Comparison of ENCODE assay signal across 19 cellular contexts in the genomic region with DNA sequence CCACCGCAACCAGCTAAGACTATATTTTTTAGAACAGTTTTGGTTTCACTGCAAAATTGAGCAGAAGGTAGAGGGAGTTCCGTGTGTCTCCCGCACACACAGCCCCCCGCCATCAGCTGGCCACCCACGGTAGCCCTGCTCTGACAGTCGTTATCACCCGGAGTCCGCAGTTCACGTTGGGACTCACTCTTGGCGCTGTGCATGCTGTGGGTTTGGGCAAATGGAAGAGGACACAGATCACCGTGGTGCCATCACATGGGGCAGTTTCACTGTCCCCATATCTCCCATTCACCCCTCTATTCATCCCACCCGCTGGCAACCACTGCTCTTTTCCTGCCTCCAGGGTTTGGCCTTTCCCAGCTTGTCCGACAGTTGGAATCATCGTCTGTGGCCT. TPM values are rescaled to one million over a fixed set of nuclear protein-coding genes. Genes with fewer than 3 reads are reported as not detected.
DNase-seq lines count a peak whose midpoint lies in the region; ATAC-seq, FAIRE-seq and TF ChIP-seq lines count a peak whose summit lies in the region.
"Had no signal": no experiment of that assay in that cellular context is flagged by ENCODE, and none has a peak within 500 bp of the region (broad histone marks: within the 10 kb centered on the region; RNA-seq: fewer than 3 reads in every experiment).

No MANE protein-coding gene starts in this region.

- H3K36me3 ChIP-seq in astrocyte (ENCODE audit: insufficient read depth, low read length) (no peaks in the 10 kb centered on the region), mesenchymal stem cell (ENCODE audit: control insufficient read depth in 1 of 2, insufficient read depth in 2 of 2, low read depth in 1 of 2, low read length in 2 of 2) (no peaks in the 10 kb centered on the region), spleen (no peaks in the 10 kb centered on the region)

- peaks cover 0 to 5% (median 0%) of the 10 kb centered on the region in 3 experiments; a peak in 2 of 7 replicates for H3K36me3 Mint-ChIP-seq in H9 (ENCODE audit: insufficient read depth in 1 of 3, low read depth in 3 of 3)
- H3K36me3 Mint-ChIP-seq in astrocyte (ENCODE audit: low read depth, unreplicated experiment), result no peaks in the 10 kb centered on the region
- H3K36me3 Mint-ChIP-seq: activated CD4-positive, alpha-beta memory T cell treated with anti-CD3 and anti-CD28 coated beads for 36 hours; IgD-negative memory B cell had no signal

- no peak overlapping the region for H3K4me3 ChIP-seq in astrocyte (ENCODE audit: insufficient read depth, low read depth, low read length)
- no peak overlapping the region for H3K4me3 ChIP-seq in mesenchymal stem cell (ENCODE audit: insufficient read depth in 1 of 2, low read depth in 1 of 2, low read length in 2 of 2)
- no peak overlapping the region for H3K4me3 ChIP-seq in spleen

- H2BK15ac ChIP-seq in H9 (ENCODE audit: low read depth, low read length), result no peak overlapping the region
- peak overlapping the region; percentile 71 for H2BK15ac ChIP-seq in mesenchymal stem cell (ENCODE audit: low read depth, poor library complexity, severe bottlenecking)

- H3K27me3 ChIP-seq in H9 (ENCODE audit: insufficient read depth, low read length), result no peaks in the 10 kb centered on the region
- no peaks in the 10 kb centered on the region for H3K27me3 ChIP-seq in astrocyte (ENCODE audit: insufficient read depth, low read length)
- peaks cover 0 to 8% of the 10 kb centered on the region in 2 experiments for H3K27me3 ChIP-seq in mesenchymal stem cell (ENCODE audit: control insufficient read depth in 1 of 2, insufficient read depth in 1 of 2, low read length in 2 of 2)
- peaks cover 0 to 24% (median 0%) of the 10 kb centered on the region in 7 donors for H3K27me3 ChIP-seq in spleen (replicated peaks in 1 of 7)

- H3K4ac ChIP-seq in H9 (ENCODE audit: low read depth, low read length) (no peak overlapping the region), mesenchymal stem cell (ENCODE audit: low read depth in 1 of 2, low read length in 2 of 2) (peak overlapping the region; percentile 1 to 53)

- peaks cover 0 to under 1% of the 10 kb centered on the region in 2 experiments; a peak in 1 of 5 replicates for H3K9me3 Mint-ChIP-seq in H9
- H3K9me3 Mint-ChIP-seq in astrocyte (ENCODE audit: unreplicated experiment), result no peaks in the 10 kb centered on the region
- H3K9me3 Mint-ChIP-seq: activated CD4-positive, alpha-beta memory T cell treated with anti-CD3 and anti-CD28 coated beads for 36 hours; IgD-negative memory B cell had no signal

- H3K18ac ChIP-seq in H9 (ENCODE audit: insufficient read length, low read depth, low read length), result no peak overlapping the region
- peak overlapping the region in 1 of 2 experiments; percentile 28 for H3K18ac ChIP-seq in mesenchymal stem cell (ENCODE audit: low read depth in 1 of 2, low read length in 2 of 2)

- no peaks in the 10 kb centered on the region for H3K23me2 ChIP-seq in H9 (ENCODE audit: insufficient read length, low read depth, low read length, poor library complexity, severe bottlenecking)

- no peak overlapping the region for H2AFZ ChIP-seq in H9 (ENCODE audit: low read length)
- peak overlapping the region; percentile 12 for H2AFZ ChIP-seq in astrocyte (ENCODE audit: low read depth, low read length)
- peak overlapping the region; percentile 19 for H2AFZ ChIP-seq in mesenchymal stem cell (ENCODE audit: low read depth, low read length)

- H3K23ac ChIP-seq in H9 (ENCODE audit: insufficient read length, low read depth, low read length), result no peak overlapping the region
- no peak overlapping the region for H3K23ac ChIP-seq in mesenchymal stem cell (ENCODE audit: low read length in 2 of 2)

- no peak overlapping the region for H3T11ph ChIP-seq in H9 (ENCODE audit: low read length)

- TF ChIP-seq CTCF in H9 (conservative IDR thresholded peaks at IDR 0.05), result no peak
- TF ChIP-seq CTCF in astrocyte (IDR thresholded peaks at IDR 0.05; ENCODE audit: insufficient read depth, low read depth, low read length), result no peak
- no peak for TF ChIP-seq CTCF in spleen (IDR thresholded peaks at IDR 0.05 in 8 of 11, conservative IDR thresholded peaks at IDR 0.05 in 3 of 11)

- H2BK20ac ChIP-seq in H9 (ENCODE audit: low read depth, low read length, poor library complexity, severe bottlenecking), result no peak overlapping the region

- H3K27ac Mint-ChIP-seq in H9, result peak overlapping the region; percentile 40 to 94 (median 47); a peak in 5 of 7 replicates
- H3K27ac Mint-ChIP-seq in astrocyte (ENCODE audit: unreplicated experiment), result peak overlapping the region; percentile 48
- H3K27ac Mint-ChIP-seq: activated CD4-positive, alpha-beta memory T cell treated with anti-CD3 and anti-CD28 coated beads for 36 hours had no signal

- no peaks in the 10 kb centered on the region for H4K20me1 ChIP-seq in H9 (ENCODE audit: control insufficient read depth, insufficient read depth, insufficient read length)
- no peaks in the 10 kb centered on the region for H4K20me1 ChIP-seq in astrocyte (ENCODE audit: insufficient read depth, low read length)

- H3K9ac ChIP-seq in H9 (ENCODE audit: extremely low read depth, insufficient read length, low read length) (no peak overlapping the region), astrocyte (ENCODE audit: low read length) (no peak overlapping the region), mesenchymal stem cell (ENCODE audit: low read length) (no peak overlapping the region)

- H3K4me1 Mint-ChIP-seq in H9, result peaks cover 29 to 46% of the 10 kb centered on the region in 2 experiments
- H3K4me1 Mint-ChIP-seq in astrocyte (ENCODE audit: low read depth, unreplicated experiment), result peaks cover 26% of the 10 kb centered on the region

- H3K27ac ChIP-seq in H9 (ENCODE audit: insufficient read length, low read depth, low read length), result no peak overlapping the region
- H3K27ac ChIP-seq in astrocyte (ENCODE audit: low read depth, low read length), result no peak overlapping the region
- no peak overlapping the region for H3K27ac ChIP-seq in mesenchymal stem cell (ENCODE audit: low read length, poor library complexity, severe bottlenecking)
- H3K27ac ChIP-seq in spleen, result no peak overlapping the region

- H2AK5ac ChIP-seq in H9 (ENCODE audit: insufficient read length, low read length) (no peak overlapping the region), mesenchymal stem cell (ENCODE audit: low read length, severe bottlenecking) (peak overlapping the region; percentile 23)

- H4K91ac ChIP-seq in H9 (ENCODE audit: insufficient read length, low read depth, low read length), result no peak overlapping the region
- no peak overlapping the region for H4K91ac ChIP-seq in mesenchymal stem cell (ENCODE audit: low read length)

- H4K8ac ChIP-seq in H9 (replicated peaks; ENCODE audit: insufficient read length, low read depth, low read length), result no peak overlapping the region
- no peak overlapping the region for H4K8ac ChIP-seq in mesenchymal stem cell (ENCODE audit: low read length)

- no peak overlapping the region for H3K56ac ChIP-seq in H9 (ENCODE audit: insufficient read length, low read depth, low read length)

- H2BK5ac ChIP-seq in H9 (ENCODE audit: insufficient read length, low read length) (no peak overlapping the region), mesenchymal stem cell (ENCODE audit: low read depth, low read length, poor library complexity, severe bottlenecking) (no peak overlapping the region)

- no peak overlapping the region for H4K5ac ChIP-seq in H9 (ENCODE audit: insufficient read length, low read depth, low read length)

- H2BK120ac ChIP-seq in H9 (ENCODE audit: low read depth, low read length, poor library complexity, severe bottlenecking), result no peak overlapping the region
- no peak overlapping the region for H2BK120ac ChIP-seq in mesenchymal stem cell (ENCODE audit: low read depth, low read length)

- DNase-seq in H9 (peak; percentile 27), astrocyte (ENCODE audit: low read depth) (no peak), mesenchymal stem cell (no peak), spleen (peak; percentile 48), SHP77 (lab: John Stamatoyannopoulos, UW) (no peak), GDM1 (lab: John Stamatoyannopoulos, UW) (no peak)
- DNase-seq: activated CD4-positive, alpha-beta memory T cell treated with anti-CD3 and anti-CD28 coated beads for 36 hours; activated CD4-positive, CD25-positive, alpha-beta regulatory T cell; activated effector memory CD4-positive, alpha-beta T cell treated with Interleukin-2 at 50 U/mL for 16 hours; DMS79 treated with DMSO at 0.1 percent for 48 hours; midbrain; NCI-H1436; NCI-H524; stimulated activated CD4-positive, alpha-beta T cell treated with anti-CD3 and anti-CD28 coated beads, Interleukin-4, amount 100 ng/mL, for 24 hours; stimulated activated naive CD8-positive, alpha-beta T cell treated with anti-CD3 and anti-CD28 coated beads, Interleukin-15, Interleukin-2, amounts not matched to agents 100 U/mL and 50 U/mL, for 24 hours had no signal

- no peaks in the 10 kb centered on the region for H3K79me1 ChIP-seq in H9 (ENCODE audit: insufficient read depth, low read depth, low read length, poor library complexity, severe bottlenecking)
- no peaks in the 10 kb centered on the region for H3K79me1 ChIP-seq in mesenchymal stem cell (replicated peaks; ENCODE audit: low read length, poor library complexity, severe bottlenecking)

- no peak overlapping the region for H3K4me2 ChIP-seq in H9 (ENCODE audit: insufficient read depth, insufficient read length, low read length)
- peak overlapping the region; percentile 65 for H3K4me2 ChIP-seq in astrocyte (ENCODE audit: low read length)
- no peak overlapping the region for H3K4me2 ChIP-seq in mesenchymal stem cell (ENCODE audit: low read length, poor library complexity, severe bottlenecking)

- peaks cover 4% of the 10 kb centered on the region; the same call in 1 of the 2 replicates for H3K4me1 ChIP-seq in H9 (ENCODE audit: insufficient read depth, low read length)
- peaks cover 19% of the 10 kb centered on the region for H3K4me1 ChIP-seq in astrocyte (ENCODE audit: insufficient read depth, low read length)
- peaks cover 32% of the 10 kb centered on the region for H3K4me1 ChIP-seq in mesenchymal stem cell (ENCODE audit: control insufficient read depth, insufficient read depth, low read depth, low read length)
- H3K4me1 ChIP-seq in spleen, result peaks cover 0 to 35% (median 11%) of the 10 kb centered on the region in 6 donors

- no peak overlapping the region for H2BK12ac ChIP-seq in H9 (ENCODE audit: insufficient read length, low read depth, low read length)
- H2BK12ac ChIP-seq in mesenchymal stem cell (ENCODE audit: low read length in 2 of 2), result peak overlapping the region in 1 of 2 experiments; percentile 93

- no CpG with 5 or more reads among the region's 14 CpGs for WGBS in H9 (ENCODE audit: extremely low coverage, insufficient read length, low lambda C conversion rate)
- 88% methylated on average over 14 of the region's 14 CpGs for WGBS in mesenchymal stem cell
- WGBS in spleen, 5 donors, result 74 to 83% (median 79%) methylated on average over 14 of the region's 14 CpGs

- peak overlapping the region; percentile 39; the same call in 1 of the 2 replicates for H3K14ac ChIP-seq in H9 (ENCODE audit: insufficient read depth, low read length)
- H3K14ac ChIP-seq in mesenchymal stem cell (ENCODE audit: low read length in 2 of 2), result peak overlapping the region in 1 of 2 experiments; percentile 96

- peak overlapping the region in 1 of 2 experiments; percentile 48; a peak in 2 of 5 replicates for H3K4me3 Mint-ChIP-seq in H9
- H3K4me3 Mint-ChIP-seq in astrocyte (ENCODE audit: unreplicated experiment), result no peak overlapping the region
- H3K4me3 Mint-ChIP-seq: activated CD4-positive, alpha-beta memory T cell treated with anti-CD3 and anti-CD28 coated beads for 36 hours; IgD-negative memory B cell had no signal

- no peak for FAIRE-seq in astrocyte (lab: Jason Lieb, UNC)
- FAIRE-seq: GM12891, GM19239 had no signal

- intact Hi-C loops in spleen (cut with DNase I; ENCODE audit: low total_unique reads), result no loop called here

- H3K79me2 ChIP-seq in H9 (ENCODE audit: insufficient read depth, low read length) (no peaks in the 10 kb centered on the region), astrocyte (ENCODE audit: insufficient read depth, low read length) (no peaks in the 10 kb centered on the region)

- H3K27me3 Mint-ChIP-seq in H9 (ENCODE audit: low read depth), result peaks cover 3% of the 10 kb centered on the region
- peaks cover 1% of the 10 kb centered on the region for H3K27me3 Mint-ChIP-seq in astrocyte (ENCODE audit: low read depth, unreplicated experiment)
- H3K27me3 Mint-ChIP-seq: activated CD4-positive, alpha-beta memory T cell treated with anti-CD3 and anti-CD28 coated beads for 36 hours had no signal

- no peak for ATAC-seq in GM21360 (IDR thresholded peaks at IDR 0.05; ENCODE audit: unreplicated experiment)
- ATAC-seq: stimulated activated naive CD8-positive, alpha-beta T cell treated with anti-CD3 and anti-CD28 coated beads, Interleukin-15, Interleukin-2, amounts not matched to agents 100 U/mL and 50 U/mL, for 24 hours had no signal

- TF ChIP-seq POLR2A in spleen (IDR thresholded peaks at IDR 0.05), result no peak

- H3K9me3 ChIP-seq in H9 (ENCODE audit: control insufficient read depth, low read depth, low read length) (no peaks in the 10 kb centered on the region), astrocyte (ENCODE audit: insufficient read depth, low read depth, low read length) (no peaks in the 10 kb centered on the region), mesenchymal stem cell (ENCODE audit: control insufficient read depth, low read length) (no peaks in the 10 kb centered on the region), spleen (no peaks in the 10 kb centered on the region)

RNA-seq across cellular contexts. Expression of gene ULK1, which starts 31.8 kb away (rescaled TPM):
- total RNA-seq in H9 (2021), result 52.7 and 57.2 TPM in 2 replicates
- 51.7 and 51.8 TPM in 2 replicates for total RNA-seq in astrocyte
- polyA plus RNA-seq in mesenchymal stem cell (2013, experiment 1 of 2), result 18.5 TPM
- 17.7 TPM for polyA plus RNA-seq in mesenchymal stem cell (2013, experiment 2 of 2)
- 10 to 100 TPM; 30.2 to 60.7 (median 55.0) TPM for total RNA-seq in spleen
- 10 to 100 TPM in 2 of 3 donors, 1 to 10 TPM in 1; 9.9 to 35.1 (median 25.3) TPM for polyA plus RNA-seq in spleen

RNA-seq across cellular contexts. Expression of gene MMP17, which starts 34.4 kb away (rescaled TPM):
- 14.8 and 16.0 TPM in 2 replicates for total RNA-seq in H9 (2021)
- total RNA-seq in astrocyte, result 5.6 and 8.4 TPM in 2 replicates
- 2.3 TPM for polyA plus RNA-seq in mesenchymal stem cell (2013, experiment 1 of 2)
- 2.7 TPM for polyA plus RNA-seq in mesenchymal stem cell (2013, experiment 2 of 2)
- 1 to 10 TPM; 1.4 to 4.7 (median 3.2) TPM for total RNA-seq in spleen
- polyA plus RNA-seq in spleen, result 1 to 10 TPM; 2.7 to 8.4 (median 4.3) TPM

Comparison
In these comparisons a context has a peak if more than half of its experiments do, and no peak if none do; other contexts are left out.
1. DNase-seq: peak in H9 (single experiment) and spleen (single experiment); none in astrocyte (single experiment), mesenchymal stem cell (single experiment), SHP77 (0 of 2) and GDM1 (single experiment).